2 cellular contexts compared by ENCODE assay signal in genomic region chr1:22658385-22659163, GRCh38.
TF ChIP-seq lines count a peak whose summit lies in the region.

No MANE protein-coding gene starts in this region.

TF ChIP-seq in IMR-90, 13 proteins besides CTCF, POLR2A, EP300 and RAD21:
- TF ChIP-seq MAZ (IDR thresholded peaks at IDR 0.05; ENCODE audit: borderline replicate concordance, low read depth, low read length): no peak
- TF ChIP-seq CHD1 (IDR thresholded peaks at IDR 0.05; ENCODE audit: low read depth, low read length): no peak
- no peak for TF ChIP-seq MAFK (IDR thresholded peaks at IDR 0.05; ENCODE audit: low read depth, low read length)
- TF ChIP-seq NFE2L2 (IDR thresholded peaks at IDR 0.05; ENCODE audit: low read depth, low read length): no peak
- TF ChIP-seq BHLHE40 (IDR thresholded peaks at IDR 0.05; ENCODE audit: low read depth, low read length): no peak
- no peak for TF ChIP-seq SMC3 (IDR thresholded peaks at IDR 0.05; ENCODE audit: low read depth, low read length)
- TF ChIP-seq RCOR1 (IDR thresholded peaks at IDR 0.05; ENCODE audit: insufficient replicate concordance, low read length): no peak
- no peak for TF ChIP-seq RFX5 (IDR thresholded peaks at IDR 0.05; ENCODE audit: low read depth, low read length)
- TF ChIP-seq CEBPB (IDR thresholded peaks at IDR 0.05; ENCODE audit: low read depth, low read length): no peak
TF ChIP-seq in IMR-90: peak in this region for 0.

TF ChIP-seq in GM12878, 131 proteins besides CTCF, POLR2A, EP300 and RAD21:
- no peak for TF ChIP-seq ATF2 (IDR thresholded peaks at IDR 0.05; ENCODE audit: low read length)
- TF ChIP-seq POLR2AphosphoS2 (IDR thresholded peaks at IDR 0.05; ENCODE audit: low read depth, low read length): no peak
- no peak for TF ChIP-seq RCOR1 (conservative IDR thresholded peaks at IDR 0.05; ENCODE audit: low read depth, low read length)
- no peak for TF ChIP-seq RB1 (IDR thresholded peaks at IDR 0.05; ENCODE audit: borderline replicate concordance)
- no peak for TF ChIP-seq REST (IDR thresholded peaks at IDR 0.05; ENCODE audit: low read depth, low read length)
